8 cellular contexts compared by ENCODE assay signal in genomic region chr4:90126805-90127204, GRCh38. TPM values are rescaled to one million over a fixed set of nuclear protein-coding genes. Genes with fewer than 3 reads are reported as not detected.
DNase-seq lines count a peak whose midpoint lies in the region; ATAC-seq and TF ChIP-seq lines count a peak whose summit lies in the region.

No MANE protein-coding gene starts in this region.

- peaks cover 33% of the 10 kb centered on the region for H3K4me1 Mint-ChIP-seq in brain
- H3K4me1 Mint-ChIP-seq in mesothelial cell of epicardium: peaks cover 14% of the 10 kb centered on the region

- TF ChIP-seq CTCF in right atrium auricular region (IDR thresholded peaks at IDR 0.05) (no peak), brain (conservative IDR thresholded peaks at IDR 0.05) (no peak), mesothelial cell of epicardium (IDR thresholded peaks at IDR 0.05; ENCODE audit: unreplicated experiment) (no peak)

- DNase-seq in right atrium auricular region (ENCODE audit: low spot score) (no peak), Right ventricle myocardium inferior (ENCODE audit: missing footprints) (no peak), mesothelial cell of epicardium (ENCODE audit: low spot score in 2 of 2, unreplicated experiment in 2 of 2) (no peak), NCI-H748 treated with DMSO at 0.1 percent for 48 hours (lab: John Stamatoyannopoulos, UW) (no peak), NCI-H1436 (lab: John Stamatoyannopoulos, UW) (no peak)

- H3K27me3 Mint-ChIP-seq in brain (peaks cover 12% of the 10 kb centered on the region), mesothelial cell of epicardium (ENCODE audit: low read depth) (peaks cover 42% of the 10 kb centered on the region)

- 28% methylated on average over 8 of the region's 8 CpGs for WGBS in urinary bladder

- H3K4me1 ChIP-seq in right atrium auricular region: peaks cover 0 to 21% of the 10 kb centered on the region in 2 donors
- no peaks in the 10 kb centered on the region for H3K4me1 ChIP-seq in urinary bladder (ENCODE audit: insufficient read depth)

- peak overlapping the region; percentile 88 to 93 for H3K27ac ChIP-seq in right atrium auricular region
- H3K27ac ChIP-seq in urinary bladder (ENCODE audit: low read depth): no peak overlapping the region

- no peak for ATAC-seq in Right ventricle myocardium inferior
- ATAC-seq in GM21528 (IDR thresholded peaks at IDR 0.05; ENCODE audit: low FRiP score, unreplicated experiment): no peak

- H3K4me3 ChIP-seq in right atrium auricular region: peak overlapping the region; percentile 61 to 72
- peak overlapping the region; percentile 60 for H3K4me3 ChIP-seq in urinary bladder (ENCODE audit: low read depth, low read length)

- H3K36me3 ChIP-seq in right atrium auricular region (no peaks in the 10 kb centered on the region), urinary bladder (ENCODE audit: insufficient read depth) (no peaks in the 10 kb centered on the region)

- peak overlapping the region; percentile 90 to 92 (median 91) for H3K4me3 Mint-ChIP-seq in brain
- H3K4me3 Mint-ChIP-seq in mesothelial cell of epicardium: peak overlapping the region; percentile 85

- H3K27ac Mint-ChIP-seq in brain (peak overlapping the region; percentile 49 to 97 (median 90)), mesothelial cell of epicardium (peak overlapping the region; percentile 1)

- H3K36me3 Mint-ChIP-seq in brain (no peaks in the 10 kb centered on the region), mesothelial cell of epicardium (no peaks in the 10 kb centered on the region)

- no peaks in the 10 kb centered on the region for H3K9me3 Mint-ChIP-seq in brain
- no peaks in the 10 kb centered on the region for H3K9me3 Mint-ChIP-seq in mesothelial cell of epicardium

- intact Hi-C loops in Right ventricle myocardium inferior (cut with DNase I): loop anchor here (2.0 to 10.0 kb wide), 3 partner anchors 125 to 182 kb away; no protein-coding TSS in a partner anchor

- H3K9me3 ChIP-seq in right atrium auricular region: no peaks in the 10 kb centered on the region

- H3K27me3 ChIP-seq in right atrium auricular region: no peaks in the 10 kb centered on the region

RNA-seq across cellular contexts. Expression of gene CCSER1, which starts 0.4 kb away (rescaled TPM):
- total RNA-seq in right atrium auricular region (10 to 100 TPM; 11.8 to 12.5 TPM), Right ventricle myocardium inferior (12.9 TPM), mesothelial cell of epicardium (5.3 to 7.2 TPM (median 6.3 TPM) in 3 replicates), urinary bladder (88.0 TPM)
- polyA plus RNA-seq in brain (ENCODE audit: insufficient read depth, low read depth, low replicate concordance) (0.48 TPM), urinary bladder (1.4 TPM)
